Comparison of ENCODE assay signal across 10 cellular contexts in the genomic region with DNA sequence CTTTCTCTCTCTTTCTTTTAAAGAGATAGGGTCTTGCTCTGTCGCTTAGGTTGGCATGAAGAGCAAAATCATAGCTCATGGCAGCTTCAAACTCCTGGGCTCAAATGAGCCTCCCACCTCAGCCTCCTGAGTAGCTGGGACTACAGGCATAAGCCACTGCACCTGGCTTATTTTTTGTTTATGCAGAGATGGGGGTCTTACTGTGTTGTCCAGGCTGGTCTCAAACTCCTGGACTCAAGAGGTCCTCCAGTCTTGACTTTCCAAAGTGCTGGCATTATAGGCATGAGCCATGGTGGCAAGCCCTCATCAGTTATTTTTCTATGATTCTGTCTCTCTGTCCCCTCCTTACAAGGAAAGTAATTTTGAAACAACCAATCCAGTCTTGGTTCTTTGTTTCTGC. TPM values are rescaled to one million over a fixed set of nuclear protein-coding genes. Genes with fewer than 3 reads are reported as not detected.
DNase-seq lines count a peak whose midpoint lies in the region; ATAC-seq and TF ChIP-seq lines count a peak whose summit lies in the region.
"Had no signal": no experiment of that assay in that cellular context is flagged by ENCODE, and none has a peak within 500 bp of the region (broad histone marks: within the 10 kb centered on the region; RNA-seq: fewer than 3 reads in every experiment).

No MANE protein-coding gene starts in this region.

- H3K27ac ChIP-seq in CD4-positive, CD25-positive, alpha-beta regulatory T cell (ENCODE audit: insufficient read depth, low read length, poor library complexity, severe bottlenecking) = peak overlapping the region; percentile 14
- no peak overlapping the region for H3K27ac ChIP-seq in H9 (ENCODE audit: insufficient read length, low read depth, low read length)
- no peak overlapping the region for H3K27ac ChIP-seq in neural cell (ENCODE audit: low read length)
- H3K27ac ChIP-seq in left lung = no peak overlapping the region
- peak overlapping the region in 2 of 4 donors; percentile 98 to 99 for H3K27ac ChIP-seq in tibial nerve

- no peak overlapping the region for H3K4me2 ChIP-seq in H9 (ENCODE audit: insufficient read depth, insufficient read length, low read length)
- H3K4me2 ChIP-seq in neural cell (ENCODE audit: low read length) = peak overlapping the region; percentile 72

- H3K4me1 ChIP-seq in CD4-positive, CD25-positive, alpha-beta regulatory T cell (ENCODE audit: control insufficient read depth, insufficient read depth, low read length, poor library complexity, severe bottlenecking) = peaks cover 38% of the 10 kb centered on the region
- H3K4me1 ChIP-seq in H9 (ENCODE audit: insufficient read depth, low read length) (peaks cover 4% of the 10 kb centered on the region; the same call in 1 of the 2 replicates), left lung (peaks cover 18 to 30% of the 10 kb centered on the region in 2 donors), tibial nerve (peaks cover 0 to 31% (median 14%) of the 10 kb centered on the region in 4 donors)

- no peak overlapping the region for H2BK120ac ChIP-seq in H9 (ENCODE audit: low read depth, low read length, poor library complexity, severe bottlenecking)

- H3K4me3 ChIP-seq in CD4-positive, CD25-positive, alpha-beta regulatory T cell (ENCODE audit: low read depth, low read length) = peak overlapping the region; percentile 85
- H3K4me3 ChIP-seq in neural cell (ENCODE audit: low read length) = peak overlapping the region; percentile 86
- no peak overlapping the region for H3K4me3 ChIP-seq in left lung
- no peak overlapping the region for H3K4me3 ChIP-seq in tibial nerve

- H3K18ac ChIP-seq in H9 (ENCODE audit: insufficient read length, low read depth, low read length) = no peak overlapping the region

- no CpG with 5 or more reads among the region's 1 CpG for WGBS in H9 (ENCODE audit: extremely low coverage, insufficient read length, low lambda C conversion rate)
- 93 to 100% methylated on average over 1 of the region's 1 CpG for WGBS in tibial nerve, 2 donors

- TF ChIP-seq EP300 in neural cell (conservative IDR thresholded peaks at IDR 0.05; ENCODE audit: poor library complexity, severe bottlenecking) (no peak), tibial nerve (IDR thresholded peaks at IDR 0.05) (no peak)

- peaks cover 5% of the 10 kb centered on the region for H3K36me3 Mint-ChIP-seq in CD4-positive, CD25-positive, alpha-beta regulatory T cell
- peaks cover 0 to 3% (median under 1%) of the 10 kb centered on the region in 3 experiments; a peak in 1 of 7 replicates for H3K36me3 Mint-ChIP-seq in H9 (ENCODE audit: insufficient read depth in 1 of 3, low read depth in 3 of 3)
- no peaks in the 10 kb centered on the region for H3K36me3 Mint-ChIP-seq in activated naive CD8-positive, alpha-beta T cell

- no peak overlapping the region for H3T11ph ChIP-seq in H9 (ENCODE audit: low read length)

- H3K9ac ChIP-seq in H9 (ENCODE audit: extremely low read depth, insufficient read length, low read length) (no peak overlapping the region), neural cell (ENCODE audit: low read length) (no peak overlapping the region)

- no peak for TF ChIP-seq CTCF in H9 (conservative IDR thresholded peaks at IDR 0.05)
- TF ChIP-seq CTCF in neural cell (IDR thresholded peaks at IDR 0.05; ENCODE audit: poor library complexity, severe bottlenecking) = no peak
- TF ChIP-seq CTCF in left lung (IDR thresholded peaks at IDR 0.05) = no peak
- no peak for TF ChIP-seq CTCF in tibial nerve (IDR thresholded peaks at IDR 0.05)

- H3K36me3 ChIP-seq in CD4-positive, CD25-positive, alpha-beta regulatory T cell (ENCODE audit: control insufficient read depth, insufficient read depth, low read length) = no peaks in the 10 kb centered on the region
- H3K36me3 ChIP-seq in neural cell (ENCODE audit: insufficient read depth, low read length) (no peaks in the 10 kb centered on the region), left lung (no peaks in the 10 kb centered on the region), tibial nerve (no peaks in the 10 kb centered on the region)

- H2BK5ac ChIP-seq in H9 (ENCODE audit: insufficient read length, low read length) = no peak overlapping the region

- no peaks in the 10 kb centered on the region for H3K27me3 ChIP-seq in CD4-positive, CD25-positive, alpha-beta regulatory T cell (ENCODE audit: control insufficient read depth, insufficient read depth, low read length)
- H3K27me3 ChIP-seq in H9 (ENCODE audit: insufficient read depth, low read length) = no peaks in the 10 kb centered on the region
- peaks cover 3% of the 10 kb centered on the region for H3K27me3 ChIP-seq in neural cell (ENCODE audit: insufficient read depth, low read depth, low read length)
- H3K27me3 ChIP-seq in left lung = peaks cover 0 to 19% of the 10 kb centered on the region in 2 donors
- no peaks in the 10 kb centered on the region for H3K27me3 ChIP-seq in tibial nerve

- no peak overlapping the region for H3K56ac ChIP-seq in H9 (ENCODE audit: insufficient read length, low read depth, low read length)

- no peak overlapping the region for H3K23ac ChIP-seq in H9 (ENCODE audit: insufficient read length, low read depth, low read length)

- no peaks in the 10 kb centered on the region for H3K9me2 ChIP-seq in neural cell (ENCODE audit: insufficient read depth, low read length)

- TF ChIP-seq POLR2A in tibial nerve (IDR thresholded peaks at IDR 0.05) = no peak

- no peaks in the 10 kb centered on the region for H3F3A ChIP-seq in neural cell (ENCODE audit: insufficient read depth, low read length, poor library complexity, severe bottlenecking)

- H3K27me3 Mint-ChIP-seq in CD4-positive, CD25-positive, alpha-beta regulatory T cell = peaks cover 4% of the 10 kb centered on the region
- H3K27me3 Mint-ChIP-seq in H9 (ENCODE audit: low read depth) = peaks cover 1% of the 10 kb centered on the region
- H3K27me3 Mint-ChIP-seq in activated naive CD8-positive, alpha-beta T cell = no peaks in the 10 kb centered on the region

- H3K79me2 ChIP-seq in H9 (ENCODE audit: insufficient read depth, low read length) (no peaks in the 10 kb centered on the region; the same call in 1 of the 2 replicates), neural cell (replicated peaks; ENCODE audit: insufficient read depth, low read length) (no peaks in the 10 kb centered on the region)

- no peaks in the 10 kb centered on the region for H3K23me2 ChIP-seq in H9 (ENCODE audit: insufficient read length, low read depth, low read length, poor library complexity, severe bottlenecking)

- H2AFZ ChIP-seq in H9 (ENCODE audit: low read length) (no peak overlapping the region), neural cell (ENCODE audit: low read depth, low read length) (no peak overlapping the region)

- H4K8ac ChIP-seq in H9 (replicated peaks; ENCODE audit: insufficient read length, low read depth, low read length) = no peak overlapping the region

- no peak overlapping the region for H2BK20ac ChIP-seq in H9 (ENCODE audit: low read depth, low read length, poor library complexity, severe bottlenecking)

- H3K4ac ChIP-seq in H9 (ENCODE audit: low read depth, low read length) = no peak overlapping the region

- H4K5ac ChIP-seq in H9 (ENCODE audit: insufficient read length, low read depth, low read length) = no peak overlapping the region

- ATAC-seq in CD4-positive, CD25-positive, alpha-beta regulatory T cell (ENCODE audit: low read depth in 2 of 2) = no peak
- ATAC-seq in left lung = no peak

- no peak overlapping the region for H3K14ac ChIP-seq in H9 (ENCODE audit: insufficient read depth, low read length)

- in situ Hi-C loops in KBM-7 (cut with MboI; ENCODE audit: low pct_unique_long_range_greater_than_20kb, low sequenced_read_pairs) = no loop called here

- peaks cover 26 to 41% (median 38%) of the 10 kb centered on the region in 4 donors for H3K4me1 Mint-ChIP-seq in CD4-positive, CD25-positive, alpha-beta regulatory T cell
- peaks cover 28 to 30% of the 10 kb centered on the region in 2 experiments for H3K4me1 Mint-ChIP-seq in H9
- H3K4me1 Mint-ChIP-seq in activated naive CD8-positive, alpha-beta T cell (ENCODE audit: low read depth) = peaks cover 38% of the 10 kb centered on the region

- H3K9me3 Mint-ChIP-seq in CD4-positive, CD25-positive, alpha-beta regulatory T cell = no peaks in the 10 kb centered on the region
- H3K9me3 Mint-ChIP-seq in H9 = no peaks in the 10 kb centered on the region
- no peaks in the 10 kb centered on the region for H3K9me3 Mint-ChIP-seq in activated naive CD8-positive, alpha-beta T cell (ENCODE audit: low read depth)

- H4K20me1 ChIP-seq in H9 (ENCODE audit: control insufficient read depth, insufficient read depth, insufficient read length) = no peaks in the 10 kb centered on the region
- no peaks in the 10 kb centered on the region for H4K20me1 ChIP-seq in neural cell (ENCODE audit: insufficient read depth)

- no peak overlapping the region for H2AK5ac ChIP-seq in H9 (ENCODE audit: insufficient read length, low read length)

- H3K79me1 ChIP-seq in H9 (ENCODE audit: insufficient read depth, low read depth, low read length, poor library complexity, severe bottlenecking) = no peaks in the 10 kb centered on the region

- H3K27ac Mint-ChIP-seq in CD4-positive, CD25-positive, alpha-beta regulatory T cell = peak overlapping the region; percentile 91 to 98 (median 95)
- H3K27ac Mint-ChIP-seq in H9 = no peak overlapping the region
- peak overlapping the region; percentile 96 for H3K27ac Mint-ChIP-seq in activated naive CD8-positive, alpha-beta T cell

- peak overlapping the region; percentile 96 to 99 (median 98) for H3K4me3 Mint-ChIP-seq in CD4-positive, CD25-positive, alpha-beta regulatory T cell
- H3K4me3 Mint-ChIP-seq in H9 = peak overlapping the region; percentile 92 to 94; a peak in 2 of 5 replicates
- H3K4me3 Mint-ChIP-seq in activated naive CD8-positive, alpha-beta T cell = peak overlapping the region; percentile 95

- DNase-seq in CD4-positive, CD25-positive, alpha-beta regulatory T cell = no peak
- DNase-seq in H9 = no peak
- DNase-seq in NCI-H2029 (lab: John Stamatoyannopoulos, UW) = no peak
- no peak for DNase-seq in KBM-7
- no peak for DNase-seq in left lung
- DNase-seq in tibial nerve (ENCODE audit: low spot score in 2 of 2) = no peak
- DNase-seq: activated CD4-positive, alpha-beta T cell treated with anti-CD3 and anti-CD28 coated beads, Interleukin-2, amount 50 U/mL, for 48 hours; hippocampal formation had no signal

- peaks cover 0 to under 1% of the 10 kb centered on the region in 2 experiments for H3K9me3 ChIP-seq in CD4-positive, CD25-positive, alpha-beta regulatory T cell (ENCODE audit: control insufficient read depth in 2 of 2, low read length in 2 of 2)
- H3K9me3 ChIP-seq in H9 (ENCODE audit: control insufficient read depth, low read depth, low read length) (no peaks in the 10 kb centered on the region), neural cell (ENCODE audit: low read length) (no peaks in the 10 kb centered on the region), left lung (peaks cover 0 to 4% of the 10 kb centered on the region in 2 donors), tibial nerve (peaks cover 0 to 5% (median 0%) of the 10 kb centered on the region in 4 donors)

- H2BK15ac ChIP-seq in H9 (ENCODE audit: low read depth, low read length) = no peak overlapping the region

- no peak overlapping the region for H4K91ac ChIP-seq in H9 (ENCODE audit: insufficient read length, low read depth, low read length)

- intact Hi-C loops in left lung (cut with DNase I) = no loop called here

- no peak overlapping the region for H2BK12ac ChIP-seq in H9 (ENCODE audit: insufficient read length, low read depth, low read length)

- no peak for TF ChIP-seq RAD21 in neural cell (conservative IDR thresholded peaks at IDR 0.05)

RNA-seq across cellular contexts. Expression of a gene that starts 1.1 kb away (rescaled TPM):
- total RNA-seq in CD4-positive, CD25-positive, alpha-beta regulatory T cell = 38.2 TPM
- polyA plus RNA-seq in CD4-positive, CD25-positive, alpha-beta regulatory T cell = 1 to 10 TPM; 6.7 to 8.7 (median 7.4) TPM
- total RNA-seq in H9 (2021) (11.1 and 11.4 TPM in 2 replicates), left lung (10 to 100 TPM; 43.1 to 49.9 TPM), tibial nerve (10 to 100 TPM; 23.8 to 38.4 (median 32.0) TPM)
- 0.28 and 0.61 TPM in 2 replicates for polyA plus RNA-seq in neural cell
- polyA minus RNA-seq in neural cell = 0.58 TPM in 1 of 2 replicates, not detected in the other

RNA-seq across cellular contexts. Expression of a gene that starts 53.3 kb away (rescaled TPM):
- 205 TPM for total RNA-seq in CD4-positive, CD25-positive, alpha-beta regulatory T cell
- polyA plus RNA-seq in CD4-positive, CD25-positive, alpha-beta regulatory T cell = 10 to 100 TPM in 2 of 4 donors, 1 to 10 TPM in 2; 9.2 to 16.6 (median 10.8) TPM
- total RNA-seq in H9 (2021) (146 and 152 TPM in 2 replicates), left lung (100 to 1,000 TPM; 101 to 108 TPM), tibial nerve (100 to 1,000 TPM in 1 of 4 donors, 10 to 100 TPM in 3; 53.0 to 103 (median 87.2) TPM)
- 85.1 and 92.9 TPM in 2 replicates for polyA plus RNA-seq in neural cell
- polyA minus RNA-seq in neural cell = 80.3 and 102 TPM in 2 replicates

Comparison
In these comparisons a context has a peak if more than half of its experiments do, and no peak if none do; other contexts are left out.
1. H3K4me3 ChIP-seq: peak in CD4-positive, CD25-positive, alpha-beta regulatory T cell (single experiment) and neural cell (single experiment); none in left lung (0 of 2) and tibial nerve (0 of 4).
2. H3K27ac Mint-ChIP-seq: peak in CD4-positive, CD25-positive, alpha-beta regulatory T cell (3 of 3) and activated naive CD8-positive, alpha-beta T cell (single experiment); none in H9 (0 of 3).
3. Peak in every context shown above with its lines, with median percentiles within 50 percentile points of each other: H3K4me3 Mint-ChIP-seq.